ENCODE assay signal across 8 cellular contexts in genomic region chr1:58786184-58786926, GRCh38. TPM values are rescaled to one million over a fixed set of nuclear protein-coding genes. Genes with fewer than 3 reads are reported as not detected.
A peak's percentile ranks its signal among the peaks of the same experiment; 100 is the strongest.
DNase-seq lines count a peak whose midpoint lies in the region; ATAC-seq and TF ChIP-seq lines count a peak whose summit lies in the region.

No MANE protein-coding gene starts in this region.

- peaks cover 16% of the 10 kb centered on the region for H3K9me3 Mint-ChIP-seq in activated naive CD4-positive, alpha-beta T cell treated with anti-CD3 and anti-CD28 coated beads, Interleukin-2, amount 10 ng/mL, durations not matched to agents 7 days and 5 days
- H3K9me3 Mint-ChIP-seq in chondrocyte (ENCODE audit: low read depth) = peaks cover 10% of the 10 kb centered on the region

- CTCF ChIA-PET in activated naive CD4-positive, alpha-beta T cell treated with anti-CD3 and anti-CD28 coated beads, Interleukin-2, amount 10 ng/mL, durations not matched to agents 7 days and 5 days (lab: Charles Lee) = interaction anchor here (0.6 to 1.5 kb wide), 4 partner anchors 71 to 911 kb away, joined by 3 to 6 read pairs (median 3); no protein-coding TSS in a partner anchor

- peak overlapping the region; percentile 95 for H3K27ac Mint-ChIP-seq in activated naive CD4-positive, alpha-beta T cell treated with anti-CD3 and anti-CD28 coated beads, Interleukin-2, amount 10 ng/mL, durations not matched to agents 7 days and 5 days
- H3K27ac Mint-ChIP-seq in chondrocyte (ENCODE audit: unreplicated experiment) = peak overlapping the region; percentile 67

- in situ Hi-C loops in transverse colon (cut with MboI; ENCODE audit: low pct_ligation_motif_present in 1 of 4, low pct_unique_long_range_greater_than_20kb in 1 of 4, low sequenced_read_pairs in 3 of 4) = loop anchor here in 3 of 4 donors (10.0 to 25.0 kb wide), 6 partner anchors 98 to 526 kb away; partner anchors contain the start of gene FGGY (in 2 of the 3)
- in situ Hi-C loops in GM13977 (cut with MboI; ENCODE audit: low pct_unique_long_range_greater_than_20kb, low sequenced_read_pairs, unreplicated experiment) = loop anchor here (25.0 kb wide), 1 partner anchor 501 kb away; the partner anchor contains the start of gene FGGY

- H3K36me3 Mint-ChIP-seq in activated naive CD4-positive, alpha-beta T cell treated with anti-CD3 and anti-CD28 coated beads, Interleukin-2, amount 10 ng/mL, durations not matched to agents 7 days and 5 days = peaks cover 26% of the 10 kb centered on the region
- peaks cover 20% of the 10 kb centered on the region for H3K36me3 Mint-ChIP-seq in chondrocyte (ENCODE audit: low read depth)

- H3K36me3 ChIP-seq in transverse colon = no peaks in the 10 kb centered on the region

- TF ChIP-seq EP300 in transverse colon (IDR thresholded peaks at IDR 0.05; ENCODE audit: low read depth) = no peak

- peaks cover 37% of the 10 kb centered on the region for H3K4me1 Mint-ChIP-seq in activated naive CD4-positive, alpha-beta T cell treated with anti-CD3 and anti-CD28 coated beads, Interleukin-2, amount 10 ng/mL, durations not matched to agents 7 days and 5 days
- H3K4me1 Mint-ChIP-seq in chondrocyte (ENCODE audit: low read depth) = peaks cover 44% of the 10 kb centered on the region

- no peak for TF ChIP-seq POLR2A in transverse colon (IDR thresholded peaks at IDR 0.05)

- no peak overlapping the region for H3K4me3 ChIP-seq in transverse colon

- TF ChIP-seq CTCF in chondrocyte (IDR thresholded peaks at IDR 0.05) = no peak
- TF ChIP-seq CTCF in transverse colon (IDR thresholded peaks at IDR 0.05) = no peak
- TF ChIP-seq CTCF in GM13977 (IDR thresholded peaks at IDR 0.05; ENCODE audit: extremely low read depth, insufficient read depth, missing control alignments) = no peak

- no peaks in the 10 kb centered on the region for H3K9me3 ChIP-seq in transverse colon

- H3K27me3 Mint-ChIP-seq in activated naive CD4-positive, alpha-beta T cell treated with anti-CD3 and anti-CD28 coated beads, Interleukin-2, amount 10 ng/mL, durations not matched to agents 7 days and 5 days = peaks cover 20% of the 10 kb centered on the region
- no peaks in the 10 kb centered on the region for H3K27me3 Mint-ChIP-seq in chondrocyte (ENCODE audit: low read depth)

- no peak for DNase-seq in activated naive CD4-positive, alpha-beta T cell treated with anti-CD3 and anti-CD28 coated beads, Interleukin-2, amount 10 ng/mL, durations not matched to agents 7 days and 5 days
- no peak for DNase-seq in activated naive CD4-positive, alpha-beta T cell treated with anti-CD3 and anti-CD28 coated beads, Interleukin-2, amount 50 U/mL, for 16 hours
- DNase-seq in chondrocyte (ENCODE audit: low spot score) (no peak), middle frontal gyrus (ENCODE audit: extremely low spot score, low spot score) (peak; percentile 4), transverse colon (no peak), D341Med (ENCODE audit: low spot score) (no peak), GM13977 (ENCODE audit: low spot score) (no peak)

- intact Hi-C loops in transverse colon (cut with DNase I; ENCODE audit: low total_unique reads) = loop anchor here (10.0 kb wide), 3 partner anchors 288 to 968 kb away; no protein-coding TSS in a partner anchor

- peaks cover 0 to 10% (median 8%) of the 10 kb centered on the region in 4 donors for H3K4me1 ChIP-seq in transverse colon

- ATAC-seq in HG03460 (IDR thresholded peaks at IDR 0.05; ENCODE audit: unreplicated experiment) = no peak

- H3K4me3 Mint-ChIP-seq in activated naive CD4-positive, alpha-beta T cell treated with anti-CD3 and anti-CD28 coated beads, Interleukin-2, amount 10 ng/mL, durations not matched to agents 7 days and 5 days = no peak overlapping the region
- H3K4me3 Mint-ChIP-seq in chondrocyte (ENCODE audit: unreplicated experiment) = no peak overlapping the region

- WGBS in transverse colon (ENCODE audit: low coverage in 1 of 2), 2 donors = 79 to 83% methylated on average over 5 to 6 of the region's 6 CpGs

- peak overlapping the region; percentile 99 to 100 (median 99) for H3K27ac ChIP-seq in transverse colon

- no peaks in the 10 kb centered on the region for H3K27me3 ChIP-seq in transverse colon

RNA-seq across cellular contexts. Expression of gene JUN, which starts 2.5 kb away (rescaled TPM):
- 74.9 to 98.8 TPM (median 92.3 TPM) in 3 replicates for total RNA-seq in chondrocyte
- 100 to 1,000 TPM; 315 to 440 (median 376) TPM for total RNA-seq in transverse colon
